Comparison of ENCODE assay signal across 1 cellular context in genomic region chr1:40241372-40241771, GRCh38.
TF ChIP-seq lines count a peak whose summit lies in the region.

No MANE protein-coding gene starts in this region.

TF ChIP-seq in SK-N-SH, 30 proteins besides CTCF, POLR2A, EP300 and RAD21 (continued from another document):
- TF ChIP-seq REST (IDR thresholded peaks at IDR 0.05; ENCODE audit: low read depth, low read length) (no peak), USF2 (IDR thresholded peaks at IDR 0.05; ENCODE audit: borderline replicate concordance, low read depth, low read length) (no peak), TAF1 (IDR thresholded peaks at IDR 0.05; ENCODE audit: borderline replicate concordance, low read depth, low read length) (no peak), MXI1 (IDR thresholded peaks at IDR 0.05; ENCODE audit: low read depth, low read length) (no peak), GATA2 (CRISPR knock-in tag; IDR thresholded peaks at IDR 0.05) (no peak), JUND (IDR thresholded peaks at IDR 0.05) (no peak)
